In genomic region chr10:130904676-130905075, GRCh38 we compare ENCODE assay signal across 37 cellular contexts.
"Had no signal": no experiment of that assay in that cellular context is flagged by ENCODE, and none has a peak within 500 bp of the region (broad histone marks: within the 10 kb centered on the region; RNA-seq: fewer than 3 reads in every experiment).

No MANE protein-coding gene starts in this region.

- H3K27me3 Mint-ChIP-seq: activated CD4-positive, alpha-beta memory T cell treated with anti-CD3 and anti-CD28 coated beads, Interleukin-2, amount 10 ng/mL, durations not matched to agents 7 days and 5 days; activated CD4-positive, alpha-beta T cell treated with anti-CD3 and anti-CD28 coated beads for 36 hours; activated CD4-positive, alpha-beta T cell treated with anti-CD3 and anti-CD28 coated beads, Interleukin-2, amount 10 ng/mL, durations not matched to agents 7 days and 5 days; activated CD8-positive, alpha-beta memory T cell treated with anti-CD3 and anti-CD28 coated beads, Interleukin-2, amount 10 ng/mL, durations not matched to agents 7 days and 5 days; activated naive CD4-positive, alpha-beta T cell treated with anti-CD3 and anti-CD28 coated beads, Interleukin-2, amount 10 ng/mL, durations not matched to agents 7 days and 5 days; activated naive CD4-positive, alpha-beta T cell treated with anti-CD3 and anti-CD28 coated beads, Interleukin-2, amount 50 U/mL, for 24 hours; activated naive CD8-positive, alpha-beta T cell; activated naive CD8-positive, alpha-beta T cell treated with anti-CD3 and anti-CD28 coated beads, Interleukin-2, amount 10 ng/mL, durations not matched to agents 7 days and 5 days; activated naive CD8-positive, alpha-beta T cell treated with anti-CD3 and anti-CD28 coated beads, Interleukin-2, amount 50 U/mL, for 24 hours; activated T-cell treated with anti-CD3 and anti-CD28 coated beads, Interleukin-2, amount 50 U/mL, for 24 hours; central memory CD8-positive, alpha-beta T cell had no signal

- H3K4me3 Mint-ChIP-seq: activated CD4-positive, alpha-beta memory T cell treated with anti-CD3 and anti-CD28 coated beads, Interleukin-2, amount 10 ng/mL, durations not matched to agents 7 days and 5 days; activated CD4-positive, alpha-beta T cell treated with anti-CD3 and anti-CD28 coated beads for 36 hours; activated CD4-positive, alpha-beta T cell treated with anti-CD3 and anti-CD28 coated beads, Interleukin-2, amount 10 ng/mL, durations not matched to agents 7 days and 5 days; activated CD8-positive, alpha-beta memory T cell treated with anti-CD3 and anti-CD28 coated beads, Interleukin-2, amount 10 ng/mL, durations not matched to agents 7 days and 5 days; activated CD8-positive, alpha-beta T cell treated with anti-CD3 and anti-CD28 coated beads, Interleukin-2, amount 10 ng/mL, durations not matched to agents 7 days and 5 days; activated naive CD4-positive, alpha-beta T cell treated with anti-CD3 and anti-CD28 coated beads, Interleukin-2, amount 10 ng/mL, durations not matched to agents 7 days and 5 days; activated naive CD4-positive, alpha-beta T cell treated with anti-CD3 and anti-CD28 coated beads, Interleukin-2, amount 50 U/mL, for 24 hours; activated naive CD8-positive, alpha-beta T cell; activated naive CD8-positive, alpha-beta T cell treated with anti-CD3 and anti-CD28 coated beads, Interleukin-2, amount 10 ng/mL, durations not matched to agents 7 days and 5 days; activated naive CD8-positive, alpha-beta T cell treated with anti-CD3 and anti-CD28 coated beads, Interleukin-2, amount 50 U/mL, for 24 hours; activated T-cell treated with anti-CD3 and anti-CD28 coated beads, Interleukin-2, amount 50 U/mL, for 24 hours; brain; central memory CD8-positive, alpha-beta T cell; T-helper 1 cell treated with Interleukin-12 subunit alpha and Interleukin-12 subunit beta and Interleukin-4 antibody, amounts not matched to agents 30 μg/mL and 1 μg/mL, for 36 hours; T-helper 2 cell treated with Interferon-gamma antibody and Interleukin-4, amounts not matched to agents 5 μg/mL and 100 μg/mL, for 36 hours; WTC11 had no signal

- H3K27ac Mint-ChIP-seq: activated CD4-positive, alpha-beta memory T cell treated with anti-CD3 and anti-CD28 coated beads, Interleukin-2, amount 10 ng/mL, durations not matched to agents 7 days and 5 days; activated CD4-positive, alpha-beta T cell treated with anti-CD3 and anti-CD28 coated beads for 36 hours; activated CD4-positive, alpha-beta T cell treated with anti-CD3 and anti-CD28 coated beads, Interleukin-2, amount 10 ng/mL, durations not matched to agents 7 days and 5 days; activated CD8-positive, alpha-beta memory T cell treated with anti-CD3 and anti-CD28 coated beads, Interleukin-2, amount 10 ng/mL, durations not matched to agents 7 days and 5 days; activated CD8-positive, alpha-beta T cell treated with anti-CD3 and anti-CD28 coated beads, Interleukin-2, amount 10 ng/mL, durations not matched to agents 7 days and 5 days; activated naive CD4-positive, alpha-beta T cell treated with anti-CD3 and anti-CD28 coated beads, Interleukin-2, amount 10 ng/mL, durations not matched to agents 7 days and 5 days; activated naive CD4-positive, alpha-beta T cell treated with anti-CD3 and anti-CD28 coated beads, Interleukin-2, amount 50 U/mL, for 24 hours; activated naive CD8-positive, alpha-beta T cell; activated naive CD8-positive, alpha-beta T cell treated with anti-CD3 and anti-CD28 coated beads, Interleukin-2, amount 10 ng/mL, durations not matched to agents 7 days and 5 days; activated naive CD8-positive, alpha-beta T cell treated with anti-CD3 and anti-CD28 coated beads, Interleukin-2, amount 50 U/mL, for 24 hours; activated T-cell treated with anti-CD3 and anti-CD28 coated beads, Interleukin-2, amount 50 U/mL, for 24 hours; activated T-helper 2 cell treated with anti-CD3 and anti-CD28 coated beads, Interferon-gamma antibody, Interleukin-2, Interleukin-4, amounts not matched to agents 10 μg/mL and 5 μg/mL and 100 μg/mL, durations not matched to agents 14 hours and 24 hours and 36 hours; brain; T-helper 1 cell treated with Interleukin-12 subunit alpha and Interleukin-12 subunit beta and Interleukin-4 antibody, amounts not matched to agents 30 μg/mL and 1 μg/mL, for 36 hours; T-helper 2 cell treated with Interferon-gamma antibody and Interleukin-4, amounts not matched to agents 5 μg/mL and 100 μg/mL, for 36 hours; WTC11 had no signal

- H3K4me1 Mint-ChIP-seq: activated CD4-positive, alpha-beta memory T cell treated with anti-CD3 and anti-CD28 coated beads, Interleukin-2, amount 10 ng/mL, durations not matched to agents 7 days and 5 days; activated CD4-positive, alpha-beta T cell treated with anti-CD3 and anti-CD28 coated beads for 36 hours; activated CD4-positive, alpha-beta T cell treated with anti-CD3 and anti-CD28 coated beads, Interleukin-2, amount 10 ng/mL, durations not matched to agents 7 days and 5 days; activated CD8-positive, alpha-beta memory T cell treated with anti-CD3 and anti-CD28 coated beads, Interleukin-2, amount 10 ng/mL, durations not matched to agents 7 days and 5 days; activated naive CD4-positive, alpha-beta T cell treated with anti-CD3 and anti-CD28 coated beads, Interleukin-2, amount 10 ng/mL, durations not matched to agents 7 days and 5 days; activated naive CD4-positive, alpha-beta T cell treated with anti-CD3 and anti-CD28 coated beads, Interleukin-2, amount 50 U/mL, for 24 hours; activated naive CD8-positive, alpha-beta T cell treated with anti-CD3 and anti-CD28 coated beads, Interleukin-2, amount 10 ng/mL, durations not matched to agents 7 days and 5 days; activated naive CD8-positive, alpha-beta T cell treated with anti-CD3 and anti-CD28 coated beads, Interleukin-2, amount 50 U/mL, for 24 hours; central memory CD8-positive, alpha-beta T cell; WTC11 had no signal

- H3K9me3 ChIP-seq: ascending aorta had no signal

- H3K9me3 Mint-ChIP-seq: activated CD4-positive, alpha-beta T cell treated with anti-CD3 and anti-CD28 coated beads, Interleukin-2, amount 10 ng/mL, durations not matched to agents 7 days and 5 days; activated naive CD4-positive, alpha-beta T cell treated with anti-CD3 and anti-CD28 coated beads, Interleukin-2, amount 10 ng/mL, durations not matched to agents 7 days and 5 days; activated naive CD8-positive, alpha-beta T cell treated with anti-CD3 and anti-CD28 coated beads, Interleukin-2, amount 10 ng/mL, durations not matched to agents 7 days and 5 days; activated naive CD8-positive, alpha-beta T cell treated with anti-CD3 and anti-CD28 coated beads, Interleukin-2, amount 50 U/mL, for 24 hours; activated T-cell treated with anti-CD3 and anti-CD28 coated beads, Interleukin-2, amount 50 U/mL, for 24 hours; activated T-helper 2 cell treated with anti-CD3 and anti-CD28 coated beads, Interferon-gamma antibody, Interleukin-2, Interleukin-4, amounts not matched to agents 10 μg/mL and 5 μg/mL and 100 μg/mL, durations not matched to agents 14 hours and 24 hours and 36 hours; central memory CD8-positive, alpha-beta T cell; T-helper 1 cell treated with Interleukin-12 subunit alpha and Interleukin-12 subunit beta and Interleukin-4 antibody, amounts not matched to agents 30 μg/mL and 1 μg/mL, for 36 hours; T-helper 2 cell treated with Interferon-gamma antibody and Interleukin-4, amounts not matched to agents 5 μg/mL and 100 μg/mL, for 36 hours had no signal

- H3K36me3 Mint-ChIP-seq: activated CD8-positive, alpha-beta memory T cell treated with anti-CD3 and anti-CD28 coated beads, Interleukin-2, amount 10 ng/mL, durations not matched to agents 7 days and 5 days; activated naive CD4-positive, alpha-beta T cell treated with anti-CD3 and anti-CD28 coated beads, Interleukin-2, amount 10 ng/mL, durations not matched to agents 7 days and 5 days; activated naive CD4-positive, alpha-beta T cell treated with anti-CD3 and anti-CD28 coated beads, Interleukin-2, amount 50 U/mL, for 24 hours; activated naive CD8-positive, alpha-beta T cell; activated naive CD8-positive, alpha-beta T cell treated with anti-CD3 and anti-CD28 coated beads, Interleukin-2, amount 10 ng/mL, durations not matched to agents 7 days and 5 days; brain had no signal

- DNase-seq: activated CD4-positive, alpha-beta memory T cell treated with anti-CD3 and anti-CD28 coated beads, Interleukin-2, amount 10 ng/mL, durations not matched to agents 7 days and 5 days; activated CD4-positive, alpha-beta T cell treated with anti-CD3 and anti-CD28 coated beads for 1 hour; activated CD4-positive, alpha-beta T cell treated with anti-CD3 and anti-CD28 coated beads for 36 hours; activated CD4-positive, alpha-beta T cell treated with anti-CD3 and anti-CD28 coated beads for 48 hours; activated CD4-positive, alpha-beta T cell treated with anti-CD3 and anti-CD28 coated beads, Interleukin-2, amount 10 ng/mL, durations not matched to agents 7 days and 5 days; activated CD4-positive, alpha-beta T cell treated with anti-CD3 and anti-CD28 coated beads, Interleukin-2, amount 50 U/mL, for 48 hours; activated CD4-positive, CD25-positive, alpha-beta regulatory T cell; activated CD8-positive, alpha-beta memory T cell treated with anti-CD3 and anti-CD28 coated beads for 24 hours; activated CD8-positive, alpha-beta memory T cell treated with anti-CD3 and anti-CD28 coated beads, Interleukin-2, amount 10 ng/mL, durations not matched to agents 7 days and 5 days; activated CD8-positive, alpha-beta memory T cell treated with anti-CD3 and anti-CD28 coated beads, Interleukin-2, amount 50 U/mL, for 48 hours; activated CD8-positive, alpha-beta T cell treated with anti-CD3 and anti-CD28 coated beads, Interleukin-2, amount 10 ng/mL, durations not matched to agents 7 days and 5 days; activated effector memory CD4-positive, alpha-beta T cell treated with Interleukin-2 at 50 U/mL for 16 hours; activated gamma-delta T cell; activated naive CD4-positive, alpha-beta T cell treated with anti-CD3 and anti-CD28 coated beads, Interleukin-2, amount 10 ng/mL, durations not matched to agents 7 days and 5 days; activated naive CD4-positive, alpha-beta T cell treated with Interleukin-2 at 50 U/mL for 16 hours; activated naive CD8-positive, alpha-beta T cell treated with anti-CD3 and anti-CD28 coated beads, Interleukin-2, amount 10 ng/mL, durations not matched to agents 7 days and 5 days; activated naive CD8-positive, alpha-beta T cell treated with anti-CD3 and anti-CD28 coated beads, Interleukin-2, amount 50 U/mL, for 24 hours; activated T-cell treated with anti-CD3 and anti-CD28 coated beads, Interleukin-2, amount 50 U/mL, for 24 hours; activated T-cell treated with anti-CD3 and anti-CD28 coated beads, Interleukin-2, amount 50 U/mL, for 48 hours; amygdala; anterior cingulate cortex; cerebellar nuclear complex; T-helper 1 cell; T-helper 2 cell; T-helper 9 cell; WERI-Rb-1 had no signal

- ATAC-seq: activated CD4-positive, alpha-beta T cell treated with anti-CD3 and anti-CD28 coated beads for 36 hours; activated CD4-positive, CD25-positive, alpha-beta regulatory T cell treated with anti-CD3 and anti-CD28 coated beads, Interleukin-2, amount 50 U/mL, for 24 hours; activated CD8-positive, alpha-beta memory T cell treated with anti-CD3 and anti-CD28 coated beads, Interleukin-2, amount 10 ng/mL, durations not matched to agents 7 days and 5 days; activated CD8-positive, alpha-beta T cell treated with anti-CD3 and anti-CD28 coated beads, Interleukin-2, amount 10 ng/mL, durations not matched to agents 7 days and 5 days; activated naive CD8-positive, alpha-beta T cell treated with anti-CD3 and anti-CD28 coated beads, Interleukin-2, amount 50 U/mL, for 24 hours; WTC11 had no signal

- H3K36me3 ChIP-seq: ascending aorta, cardiac muscle cell, WERI-Rb-1 had no signal

- H3K27ac ChIP-seq: ascending aorta, cardiac muscle cell, WERI-Rb-1 had no signal

- H3K4me3 ChIP-seq: ascending aorta, cardiac muscle cell had no signal

- H3K4me1 ChIP-seq: ascending aorta had no signal

- H3K27me3 ChIP-seq: ascending aorta, cardiac muscle cell had no signal
